ENCODE assay signal across 1 cellular context in the genomic region with DNA sequence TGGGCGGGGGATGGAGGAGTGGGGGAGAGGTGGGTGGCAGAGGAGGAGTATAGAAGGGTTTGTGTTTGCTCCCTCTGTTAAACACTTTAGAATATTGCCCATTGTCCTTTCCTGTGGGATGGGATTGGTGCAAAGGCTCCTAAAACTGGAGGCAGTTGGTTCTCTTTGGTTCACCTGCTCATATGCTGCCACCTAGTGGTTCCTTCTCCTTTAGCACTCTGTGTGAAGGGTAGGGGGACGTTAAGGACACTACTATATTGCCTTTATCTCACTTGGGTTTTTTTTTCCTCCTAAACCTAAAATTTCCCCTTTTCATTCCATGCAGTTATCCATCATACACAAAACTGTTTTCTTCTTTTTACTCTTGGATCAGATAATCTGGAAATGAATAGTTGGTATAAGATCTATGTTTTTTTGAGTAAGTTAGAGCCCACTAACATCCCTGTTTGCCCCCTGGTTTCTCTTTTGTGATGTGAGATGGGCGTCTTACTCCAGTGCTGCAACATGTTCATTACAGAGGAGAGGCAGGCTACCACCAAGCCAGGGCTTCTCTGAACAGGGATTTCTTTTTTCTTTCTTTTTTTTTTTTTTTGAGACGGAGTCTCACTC.
TF ChIP-seq lines count a peak whose summit lies in the region.

No MANE protein-coding gene starts in this region.

TF ChIP-seq in GM23338, 12 proteins besides CTCF, POLR2A, EP300 and RAD21 (continued from another document):
- TF ChIP-seq, protein P1, sequence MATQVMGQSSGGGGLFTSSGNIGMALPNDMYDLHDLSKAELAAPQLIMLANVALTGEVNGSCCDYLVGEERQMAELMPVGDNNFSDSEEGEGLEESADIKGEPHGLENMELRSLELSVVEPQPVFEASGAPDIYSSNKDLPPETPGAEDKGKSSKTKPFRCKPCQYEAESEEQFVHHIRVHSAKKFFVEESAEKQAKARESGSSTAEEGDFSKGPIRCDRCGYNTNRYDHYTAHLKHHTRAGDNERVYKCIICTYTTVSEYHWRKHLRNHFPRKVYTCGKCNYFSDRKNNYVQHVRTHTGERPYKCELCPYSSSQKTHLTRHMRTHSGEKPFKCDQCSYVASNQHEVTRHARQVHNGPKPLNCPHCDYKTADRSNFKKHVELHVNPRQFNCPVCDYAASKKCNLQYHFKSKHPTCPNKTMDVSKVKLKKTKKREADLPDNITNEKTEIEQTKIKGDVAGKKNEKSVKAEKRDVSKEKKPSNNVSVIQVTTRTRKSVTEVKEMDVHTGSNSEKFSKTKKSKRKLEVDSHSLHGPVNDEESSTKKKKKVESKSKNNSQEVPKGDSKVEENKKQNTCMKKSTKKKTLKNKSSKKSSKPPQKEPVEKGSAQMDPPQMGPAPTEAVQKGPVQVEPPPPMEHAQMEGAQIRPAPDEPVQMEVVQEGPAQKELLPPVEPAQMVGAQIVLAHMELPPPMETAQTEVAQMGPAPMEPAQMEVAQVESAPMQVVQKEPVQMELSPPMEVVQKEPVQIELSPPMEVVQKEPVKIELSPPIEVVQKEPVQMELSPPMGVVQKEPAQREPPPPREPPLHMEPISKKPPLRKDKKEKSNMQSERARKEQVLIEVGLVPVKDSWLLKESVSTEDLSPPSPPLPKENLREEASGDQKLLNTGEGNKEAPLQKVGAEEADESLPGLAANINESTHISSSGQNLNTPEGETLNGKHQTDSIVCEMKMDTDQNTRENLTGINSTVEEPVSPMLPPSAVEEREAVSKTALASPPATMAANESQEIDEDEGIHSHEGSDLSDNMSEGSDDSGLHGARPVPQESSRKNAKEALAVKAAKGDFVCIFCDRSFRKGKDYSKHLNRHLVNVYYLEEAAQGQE (IDR thresholded peaks at IDR 0.05; ENCODE audit: unreplicated experiment), result no peak
- no peak for TF ChIP-seq ZNF331 (CRISPR knock-in tag; IDR thresholded peaks at IDR 0.05; ENCODE audit: low read depth)
- no peak for TF ChIP-seq NANOG (IDR thresholded peaks at IDR 0.05; ENCODE audit: borderline replicate concordance)
- TF ChIP-seq, protein P2, sequence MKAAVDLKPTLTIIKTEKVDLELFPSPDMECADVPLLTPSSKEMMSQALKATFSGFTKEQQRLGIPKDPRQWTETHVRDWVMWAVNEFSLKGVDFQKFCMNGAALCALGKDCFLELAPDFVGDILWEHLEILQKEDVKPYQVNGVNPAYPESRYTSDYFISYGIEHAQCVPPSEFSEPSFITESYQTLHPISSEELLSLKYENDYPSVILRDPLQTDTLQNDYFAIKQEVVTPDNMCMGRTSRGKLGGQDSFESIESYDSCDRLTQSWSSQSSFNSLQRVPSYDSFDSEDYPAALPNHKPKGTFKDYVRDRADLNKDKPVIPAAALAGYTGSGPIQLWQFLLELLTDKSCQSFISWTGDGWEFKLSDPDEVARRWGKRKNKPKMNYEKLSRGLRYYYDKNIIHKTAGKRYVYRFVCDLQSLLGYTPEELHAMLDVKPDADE (IDR thresholded peaks at IDR 0.05), result no peak
- TF ChIP-seq EZH2phosphoT487 (IDR thresholded peaks at IDR 0.05; ENCODE audit: unreplicated experiment), result no peak
- TF ChIP-seq EZH2 (IDR thresholded peaks at IDR 0.05; ENCODE audit: low read depth, unreplicated experiment), result no peak
- TF ChIP-seq ZNF114 (CRISPR knock-in tag; IDR thresholded peaks at IDR 0.05), result no peak
- TF ChIP-seq CREB1 (CRISPR knock-in tag; IDR thresholded peaks at IDR 0.05; ENCODE audit: low read depth), result no peak
